In genomic region chr14:49212721-49213120, GRCh38 we compare ENCODE assay signal across 23 cellular contexts.
"Had no signal": no experiment of that assay in that cellular context is flagged by ENCODE, and none has a peak within 500 bp of the region (broad histone marks: within the 10 kb centered on the region; RNA-seq: fewer than 3 reads in every experiment).

No MANE protein-coding gene starts in this region.

- ATAC-seq: activated T-cell treated with anti-CD3 and anti-CD28 coated beads, Interleukin-2, amount 50 U/mL, for 4 hours; left lung; naive thymus-derived CD8-positive, alpha-beta T cell; stimulated activated naive B cell treated with anti-CD40 and anti-IgM and Interleukin-4, amounts not matched to agents 10 μg/mL and 1 μg/mL and 100 μg/mL, for 72 hours had no signal

- H3K27ac ChIP-seq: cardiac muscle cell, epithelial cell of prostate, left lung, neural progenitor cell, thoracic aorta had no signal

- H3K4me3 Mint-ChIP-seq: activated naive CD8-positive, alpha-beta T cell treated with anti-CD3 and anti-CD28 coated beads for 36 hours; activated T-cell treated with anti-CD3 and anti-CD28 coated beads, Interleukin-2, amount 50 U/mL, for 4 hours; mesothelial cell of epicardium; naive thymus-derived CD8-positive, alpha-beta T cell; neural progenitor cell; stimulated activated naive B cell treated with anti-CD40 and anti-IgM and Interleukin-4, amounts not matched to agents 10 μg/mL and 1 μg/mL and 100 μg/mL, for 72 hours; type B pancreatic cell had no signal

- H2AFZ ChIP-seq: neural progenitor cell had no signal

- H3K9me3 ChIP-seq: left lung, thoracic aorta had no signal

- H3K27ac Mint-ChIP-seq: activated naive CD8-positive, alpha-beta T cell treated with anti-CD3 and anti-CD28 coated beads for 36 hours; mesothelial cell of epicardium; neural progenitor cell; stimulated activated naive B cell treated with anti-CD40 and anti-IgM and Interleukin-4, amounts not matched to agents 10 μg/mL and 1 μg/mL and 100 μg/mL, for 72 hours; type B pancreatic cell had no signal

- H3K36me3 Mint-ChIP-seq: activated naive CD8-positive, alpha-beta T cell treated with anti-CD3 and anti-CD28 coated beads for 36 hours; mesothelial cell of epicardium; naive thymus-derived CD8-positive, alpha-beta T cell; neural progenitor cell; stimulated activated naive B cell treated with anti-CD40 and anti-IgM and Interleukin-4, amounts not matched to agents 10 μg/mL and 1 μg/mL and 100 μg/mL, for 72 hours; type B pancreatic cell had no signal

- H3K27me3 ChIP-seq: cardiac muscle cell, left lung, neural progenitor cell had no signal

- H3K36me3 ChIP-seq: cardiac muscle cell, left lung, neural progenitor cell, thoracic aorta had no signal

- H3K4me1 Mint-ChIP-seq: activated naive CD8-positive, alpha-beta T cell treated with anti-CD3 and anti-CD28 coated beads for 36 hours; naive thymus-derived CD8-positive, alpha-beta T cell; stimulated activated naive B cell treated with anti-CD40 and anti-IgM and Interleukin-4, amounts not matched to agents 10 μg/mL and 1 μg/mL and 100 μg/mL, for 72 hours had no signal

- H3K4me2 ChIP-seq: neural progenitor cell had no signal

- H3K9ac ChIP-seq: neural progenitor cell had no signal

- H3K9me3 Mint-ChIP-seq: activated naive CD8-positive, alpha-beta T cell treated with anti-CD3 and anti-CD28 coated beads for 36 hours; activated T-cell treated with anti-CD3 and anti-CD28 coated beads, Interleukin-2, amount 50 U/mL, for 4 hours; mesothelial cell of epicardium; neural progenitor cell; stimulated activated naive B cell treated with anti-CD40 and anti-IgM and Interleukin-4, amounts not matched to agents 10 μg/mL and 1 μg/mL and 100 μg/mL, for 72 hours; type B pancreatic cell had no signal

- DNase-seq: activated CD4-positive, alpha-beta T cell treated with anti-CD3 and anti-CD28 coated beads for 1 hour; activated CD4-positive, alpha-beta T cell treated with anti-CD3 and anti-CD28 coated beads, Interleukin-2, amount 50 U/mL, for 1 hour; activated CD8-positive, alpha-beta memory T cell treated with anti-CD3 and anti-CD28 coated beads, Interleukin-2, amount 50 U/mL, for 4 hours; activated naive CD4-positive, alpha-beta T cell treated with Interleukin-2 at 50 U/mL for 16 hours; activated naive CD8-positive, alpha-beta T cell treated with anti-CD3 and anti-CD28 coated beads for 36 hours; activated T-cell treated with anti-CD3 and anti-CD28 coated beads, Interleukin-2, amount 50 U/mL, for 4 hours; amniotic stem cell; cortex of kidney; foreskin melanocyte; kidney; left lung; naive thymus-derived CD8-positive, alpha-beta T cell; retina; stimulated activated CD4-positive, alpha-beta T cell treated with anti-CD3 and anti-CD28 coated beads, Interleukin-2, amount 100 ng/mL, for 48 hours; stimulated activated CD8-positive, alpha-beta memory T cell treated with anti-CD3 and anti-CD28 coated beads, Interleukin-4, amount 100 ng/mL, for 48 hours; stimulated activated naive B cell treated with anti-CD40 and anti-IgM and Interleukin-4, amounts not matched to agents 10 μg/mL and 1 μg/mL and 100 μg/mL, for 72 hours had no signal

- H3K27me3 Mint-ChIP-seq: activated naive CD8-positive, alpha-beta T cell treated with anti-CD3 and anti-CD28 coated beads for 36 hours; stimulated activated naive B cell treated with anti-CD40 and anti-IgM and Interleukin-4, amounts not matched to agents 10 μg/mL and 1 μg/mL and 100 μg/mL, for 72 hours; type B pancreatic cell had no signal

- H3K4me3 ChIP-seq: cardiac muscle cell, left lung, lung, neural progenitor cell, thoracic aorta had no signal

- H3K4me1 ChIP-seq: left lung, neural progenitor cell had no signal
